In the genomic region with DNA sequence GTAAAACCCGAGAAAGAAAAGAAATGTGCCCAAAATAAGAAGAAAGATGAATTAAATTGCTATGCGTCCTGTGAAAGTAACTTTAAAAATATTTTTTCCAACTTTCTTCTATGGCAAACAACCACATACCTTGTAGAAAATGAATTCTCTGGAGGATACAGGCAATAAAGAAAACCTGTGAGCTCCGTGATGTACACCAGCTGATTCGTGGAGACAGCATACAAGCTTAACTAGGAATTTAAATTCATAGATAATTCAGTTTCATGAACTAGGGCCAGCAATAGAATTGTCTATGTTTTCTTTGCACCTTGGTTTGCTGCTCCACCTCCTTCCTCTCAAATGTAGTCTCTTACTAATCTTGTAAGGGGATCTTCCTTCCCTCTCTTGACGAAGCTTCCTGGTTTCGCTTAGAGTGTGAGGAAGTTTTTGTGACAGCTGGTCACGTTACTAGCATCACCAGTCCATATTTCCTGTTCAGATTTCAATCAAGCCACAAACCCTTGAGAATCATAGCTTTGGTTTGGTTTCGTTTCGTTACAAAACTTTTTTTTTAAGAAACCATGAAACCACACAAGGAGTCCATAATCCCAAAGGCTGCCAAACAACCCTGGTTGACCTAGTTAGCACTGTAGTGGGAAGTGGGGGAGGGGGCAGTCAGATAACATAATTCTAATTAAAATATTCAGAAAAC, we compare ENCODE assay signal across 9 cellular contexts. TPM values are rescaled to one million over a fixed set of nuclear protein-coding genes. Genes with fewer than 3 reads are reported as not detected.
DNase-seq lines count a peak whose midpoint lies in the region; ATAC-seq and TF ChIP-seq lines count a peak whose summit lies in the region.
"Had no signal": no experiment of that assay in that cellular context is flagged by ENCODE, and none has a peak within 500 bp of the region (broad histone marks: within the 10 kb centered on the region; RNA-seq: fewer than 3 reads in every experiment).

No MANE protein-coding gene starts in this region.

- H3K4me3 Mint-ChIP-seq in immature natural killer cell: peak overlapping the region; percentile 68 to 80 (median 75)

- H3K27ac Mint-ChIP-seq in immature natural killer cell: peak overlapping the region; percentile 71 to 95 (median 86)

- intact Hi-C loops in heart left ventricle (cut with DNase I) (no loop called here), Right ventricle myocardium inferior (cut with DNase I) (no loop called here)

- no peak for TF ChIP-seq POLR2A in heart left ventricle (IDR thresholded peaks at IDR 0.05)

- in situ Hi-C loops in G401 (cut with HindIII; ENCODE audit: low sequenced_read_pairs): no loop called here

- peaks cover 32 to 38% of the 10 kb centered on the region in 2 donors for H3K4me1 Mint-ChIP-seq in immature natural killer cell

- H3K27me3 Mint-ChIP-seq in immature natural killer cell (ENCODE audit: low read depth in 3 of 3): peaks cover 4 to 11% (median 9%) of the 10 kb centered on the region in 3 donors

- H3K27me3 ChIP-seq in heart left ventricle: no peaks in the 10 kb centered on the region

- H3K9me3 ChIP-seq in heart left ventricle: no peaks in the 10 kb centered on the region

- ATAC-seq in heart left ventricle (peak in 1 of 4 donors; percentile 28), Right ventricle myocardium inferior (no peak), HG02884 (IDR thresholded peaks at IDR 0.05; ENCODE audit: unreplicated experiment) (no peak)

- 44 to 58% (median 52%) methylated on average over 9 of the region's 9 CpGs for WGBS in heart left ventricle, 4 donors

- no peak for DNase-seq in heart left ventricle
- DNase-seq in Right ventricle myocardium inferior (ENCODE audit: missing footprints): no peak
- DNase-seq in KG1 (lab: John Stamatoyannopoulos, UW): peak; percentile 38
- peak; percentile 3 to 13 for DNase-seq in activated CD4-positive, alpha-beta T cell treated with anti-CD3 and anti-CD28 coated beads, Interleukin-2, amount 50 U/mL, for 48 hours
- DNase-seq in immature natural killer cell: peak; percentile 84 to 85 (median 84)
- no peak for DNase-seq in HK-2 (ENCODE audit: unreplicated experiment)
- DNase-seq in G401 (ENCODE audit: low spot score): no peak

- peaks cover 0 to 3% (median 0%) of the 10 kb centered on the region in 6 donors for H3K9me3 Mint-ChIP-seq in immature natural killer cell

- peaks cover 0 to 4% (median 3%) of the 10 kb centered on the region in 3 donors for H3K36me3 Mint-ChIP-seq in immature natural killer cell

- H3K36me3 ChIP-seq in heart left ventricle: no peaks in the 10 kb centered on the region

- H3K4me3 ChIP-seq in heart left ventricle: peak overlapping the region in 10 of 12 donors; percentile 3 to 48 (median 30)

- no peaks in the 10 kb centered on the region for H3K4me1 ChIP-seq in heart left ventricle

- no peak for TF ChIP-seq CTCF in heart left ventricle (IDR thresholded peaks at IDR 0.05)

- H3K27ac ChIP-seq in heart left ventricle: peak overlapping the region in 1 of 12 donors; percentile 7

RNA-seq across cellular contexts. Expression of gene GREM2, which starts 35.8 kb away (rescaled TPM):
- total RNA-seq in heart left ventricle (under 1 TPM in 1 of 9 donors, not detected in 8; 0.66 TPM), Right ventricle myocardium inferior (not detected)
- polyA plus RNA-seq in heart left ventricle (not detected), immature natural killer cell (1 to 10 TPM in 1 of 3 donors, under 1 TPM in 2; 0.56 to 1.1 (median 0.72) TPM)
- total RNA-seq in G401 (2014; rRNA removed; shearing (Covaris generic)): not detected in 2 replicates
- total RNA-seq: endothelial cell of umbilical vein had no signal
- polyA plus RNA-seq: endothelial cell of umbilical vein had no signal

Comparison
In these comparisons a context has a peak if more than half of its experiments do, and no peak if none do; other contexts are left out.
1. DNase-seq: peak in KG1 (single experiment), activated CD4-positive, alpha-beta T cell treated with anti-CD3 and anti-CD28 coated beads, Interleukin-2, amount 50 U/mL, for 48 hours (2 of 2) and immature natural killer cell (3 of 3); none in heart left ventricle (0 of 5), Right ventricle myocardium inferior (single experiment), HK-2 (single experiment) and G401 (single experiment).